In the genomic region with DNA sequence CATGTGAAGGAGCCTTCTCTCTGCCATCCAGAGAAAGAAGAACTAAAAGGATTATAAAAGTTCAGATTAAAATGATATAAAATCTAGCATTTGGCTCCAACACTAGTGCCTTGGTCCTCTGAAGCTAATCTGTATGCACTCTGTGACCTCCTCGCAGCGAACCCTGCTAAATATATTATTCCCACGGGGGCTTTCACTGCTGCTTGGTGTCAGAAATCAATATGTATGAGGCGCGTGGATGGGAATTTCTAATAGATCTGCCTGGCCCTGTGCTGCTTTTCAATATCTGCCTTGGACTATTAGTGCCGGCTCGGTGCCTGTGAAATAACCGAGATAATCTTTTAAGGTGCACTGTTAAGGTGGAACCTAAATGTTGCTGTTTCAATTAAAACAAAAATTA, we compare ENCODE assay signal across 12 cellular contexts.
DNase-seq lines count a peak whose midpoint lies in the region; ATAC-seq, FAIRE-seq and TF ChIP-seq lines count a peak whose summit lies in the region.
"Had no signal": no experiment of that assay in that cellular context is flagged by ENCODE, and none has a peak within 500 bp of the region (broad histone marks: within the 10 kb centered on the region; RNA-seq: fewer than 3 reads in every experiment).

No MANE protein-coding gene starts in this region.

- no peaks in the 10 kb centered on the region for H3K79me2 ChIP-seq in GM23338 (replicated peaks; ENCODE audit: insufficient read depth)

- H3K4me3 ChIP-seq in GM23338 (no peak overlapping the region), astrocyte of the spinal cord (ENCODE audit: low read depth, low read length) (peak overlapping the region; percentile 38), rectal smooth muscle tissue (ENCODE audit: low read length) (peak overlapping the region; percentile 59)

- no peaks in the 10 kb centered on the region for H3F3A ChIP-seq in GM23338 (replicated peaks; ENCODE audit: low read depth)

- no peak overlapping the region for H3K4me3 Mint-ChIP-seq in GM23338
- H3K4me3 Mint-ChIP-seq: CD4-positive, alpha-beta memory T cell; T-helper 1 cell treated with Interleukin-12 subunit alpha and Interleukin-12 subunit beta and Interleukin-4 antibody, amounts not matched to agents 30 μg/mL and 1 μg/mL, for 36 hours had no signal

- in situ Hi-C loops in astrocyte of the spinal cord (cut with HindIII; ENCODE audit: low sequenced_read_pairs): no loop called here

- H3K27me3 ChIP-seq in GM23338 (ENCODE audit: insufficient read depth) (no peaks in the 10 kb centered on the region), rectal smooth muscle tissue (ENCODE audit: control insufficient read depth, insufficient read depth, low read length) (no peaks in the 10 kb centered on the region)

- DNase-seq in GM23338 (ENCODE audit: low spot score) (no peak), astrocyte of the spinal cord (ENCODE audit: low read depth, low spot score) (no peak), D341Med (ENCODE audit: low spot score) (no peak)
- DNase-seq in activated CD4-positive, alpha-beta T cell treated with anti-CD3 and anti-CD28 coated beads, Interleukin-2, amount 50 U/mL, for 48 hours: no peak
- DNase-seq: CD4-positive, alpha-beta memory T cell; central memory CD4-positive, alpha-beta T cell; NCI-H510A treated with DMSO at 0.1 percent for 48 hours had no signal

- H3K27me3 Mint-ChIP-seq in GM23338 (ENCODE audit: insufficient read depth, low read depth, poor library complexity): no peaks in the 10 kb centered on the region
- H3K27me3 Mint-ChIP-seq: CD4-positive, alpha-beta memory T cell had no signal

- no peak overlapping the region for H3K9ac ChIP-seq in rectal smooth muscle tissue (ENCODE audit: low read length)

- no peaks in the 10 kb centered on the region for H3K9me2 ChIP-seq in GM23338 (ENCODE audit: insufficient read depth)

- peak overlapping the region; percentile 83; the same call in 1 of the 2 replicates for H2AFZ ChIP-seq in GM23338

- H3K4me1 Mint-ChIP-seq in GM23338: peaks cover 31% of the 10 kb centered on the region
- H3K4me1 Mint-ChIP-seq: CD4-positive, alpha-beta memory T cell had no signal

- no peak for TF ChIP-seq CTCF in GM23338 (conservative IDR thresholded peaks at IDR 0.05; ENCODE audit: low read depth in 2 of 2)
- no peak for TF ChIP-seq CTCF in astrocyte of the spinal cord (IDR thresholded peaks at IDR 0.05; ENCODE audit: low read depth, low read length)

- peaks cover 28% of the 10 kb centered on the region for H3K4me1 ChIP-seq in GM23338 (ENCODE audit: insufficient read depth)
- H3K4me1 ChIP-seq in rectal smooth muscle tissue (ENCODE audit: control insufficient read depth, insufficient read depth, low read length): no peaks in the 10 kb centered on the region

- H3K9me3 Mint-ChIP-seq in GM23338: peaks cover 12% of the 10 kb centered on the region
- H3K9me3 Mint-ChIP-seq: T-helper 1 cell treated with Interleukin-12 subunit alpha and Interleukin-12 subunit beta and Interleukin-4 antibody, amounts not matched to agents 30 μg/mL and 1 μg/mL, for 36 hours had no signal

- peaks cover 5% of the 10 kb centered on the region; the same call in 1 of the 2 replicates for H3K36me3 ChIP-seq in GM23338 (ENCODE audit: insufficient read depth)
- no peaks in the 10 kb centered on the region for H3K36me3 ChIP-seq in rectal smooth muscle tissue (ENCODE audit: control insufficient read depth, insufficient read depth, low read length)

- peak overlapping the region; percentile 49; the same call in 1 of the 2 replicates for H3K4me2 ChIP-seq in GM23338

- H3K27ac Mint-ChIP-seq in GM23338: no peak overlapping the region
- H3K27ac Mint-ChIP-seq: CD4-positive, alpha-beta memory T cell; T-helper 1 cell treated with Interleukin-12 subunit alpha and Interleukin-12 subunit beta and Interleukin-4 antibody, amounts not matched to agents 30 μg/mL and 1 μg/mL, for 36 hours had no signal

- peak; percentile 91 for FAIRE-seq in islet of Langerhans (lab: Jason Lieb, UNC)

- H3K27ac ChIP-seq in GM23338 (ENCODE audit: low read depth): no peak overlapping the region
- no peak overlapping the region for H3K27ac ChIP-seq in rectal smooth muscle tissue (ENCODE audit: low read depth, low read length)

- H4K20me1 ChIP-seq in GM23338 (replicated peaks; ENCODE audit: insufficient read depth): no peaks in the 10 kb centered on the region

- peaks cover 6% of the 10 kb centered on the region; the same call in 1 of the 3 replicates for H3K36me3 Mint-ChIP-seq in GM23338 (ENCODE audit: low read depth)
- H3K36me3 Mint-ChIP-seq: CD4-positive, alpha-beta memory T cell had no signal

- ATAC-seq in GM23338: no peak
- no peak for ATAC-seq in HG03159 (IDR thresholded peaks at IDR 0.05; ENCODE audit: unreplicated experiment)
- ATAC-seq in GM18520 (IDR thresholded peaks at IDR 0.05; ENCODE audit: unreplicated experiment): no peak

TF ChIP-seq in GM23338, 12 proteins besides CTCF, POLR2A, EP300 and RAD21:
- TF ChIP-seq EZH2phosphoT487 (IDR thresholded peaks at IDR 0.05; ENCODE audit: unreplicated experiment) (no peak), ZNF331 (CRISPR knock-in tag; IDR thresholded peaks at IDR 0.05; ENCODE audit: low read depth) (no peak), POLR2AphosphoS5 (IDR thresholded peaks at IDR 0.05; ENCODE audit: low read depth) (no peak), CREB1 (CRISPR knock-in tag; IDR thresholded peaks at IDR 0.05; ENCODE audit: low read depth) (no peak)
- TF ChIP-seq, protein P1, sequence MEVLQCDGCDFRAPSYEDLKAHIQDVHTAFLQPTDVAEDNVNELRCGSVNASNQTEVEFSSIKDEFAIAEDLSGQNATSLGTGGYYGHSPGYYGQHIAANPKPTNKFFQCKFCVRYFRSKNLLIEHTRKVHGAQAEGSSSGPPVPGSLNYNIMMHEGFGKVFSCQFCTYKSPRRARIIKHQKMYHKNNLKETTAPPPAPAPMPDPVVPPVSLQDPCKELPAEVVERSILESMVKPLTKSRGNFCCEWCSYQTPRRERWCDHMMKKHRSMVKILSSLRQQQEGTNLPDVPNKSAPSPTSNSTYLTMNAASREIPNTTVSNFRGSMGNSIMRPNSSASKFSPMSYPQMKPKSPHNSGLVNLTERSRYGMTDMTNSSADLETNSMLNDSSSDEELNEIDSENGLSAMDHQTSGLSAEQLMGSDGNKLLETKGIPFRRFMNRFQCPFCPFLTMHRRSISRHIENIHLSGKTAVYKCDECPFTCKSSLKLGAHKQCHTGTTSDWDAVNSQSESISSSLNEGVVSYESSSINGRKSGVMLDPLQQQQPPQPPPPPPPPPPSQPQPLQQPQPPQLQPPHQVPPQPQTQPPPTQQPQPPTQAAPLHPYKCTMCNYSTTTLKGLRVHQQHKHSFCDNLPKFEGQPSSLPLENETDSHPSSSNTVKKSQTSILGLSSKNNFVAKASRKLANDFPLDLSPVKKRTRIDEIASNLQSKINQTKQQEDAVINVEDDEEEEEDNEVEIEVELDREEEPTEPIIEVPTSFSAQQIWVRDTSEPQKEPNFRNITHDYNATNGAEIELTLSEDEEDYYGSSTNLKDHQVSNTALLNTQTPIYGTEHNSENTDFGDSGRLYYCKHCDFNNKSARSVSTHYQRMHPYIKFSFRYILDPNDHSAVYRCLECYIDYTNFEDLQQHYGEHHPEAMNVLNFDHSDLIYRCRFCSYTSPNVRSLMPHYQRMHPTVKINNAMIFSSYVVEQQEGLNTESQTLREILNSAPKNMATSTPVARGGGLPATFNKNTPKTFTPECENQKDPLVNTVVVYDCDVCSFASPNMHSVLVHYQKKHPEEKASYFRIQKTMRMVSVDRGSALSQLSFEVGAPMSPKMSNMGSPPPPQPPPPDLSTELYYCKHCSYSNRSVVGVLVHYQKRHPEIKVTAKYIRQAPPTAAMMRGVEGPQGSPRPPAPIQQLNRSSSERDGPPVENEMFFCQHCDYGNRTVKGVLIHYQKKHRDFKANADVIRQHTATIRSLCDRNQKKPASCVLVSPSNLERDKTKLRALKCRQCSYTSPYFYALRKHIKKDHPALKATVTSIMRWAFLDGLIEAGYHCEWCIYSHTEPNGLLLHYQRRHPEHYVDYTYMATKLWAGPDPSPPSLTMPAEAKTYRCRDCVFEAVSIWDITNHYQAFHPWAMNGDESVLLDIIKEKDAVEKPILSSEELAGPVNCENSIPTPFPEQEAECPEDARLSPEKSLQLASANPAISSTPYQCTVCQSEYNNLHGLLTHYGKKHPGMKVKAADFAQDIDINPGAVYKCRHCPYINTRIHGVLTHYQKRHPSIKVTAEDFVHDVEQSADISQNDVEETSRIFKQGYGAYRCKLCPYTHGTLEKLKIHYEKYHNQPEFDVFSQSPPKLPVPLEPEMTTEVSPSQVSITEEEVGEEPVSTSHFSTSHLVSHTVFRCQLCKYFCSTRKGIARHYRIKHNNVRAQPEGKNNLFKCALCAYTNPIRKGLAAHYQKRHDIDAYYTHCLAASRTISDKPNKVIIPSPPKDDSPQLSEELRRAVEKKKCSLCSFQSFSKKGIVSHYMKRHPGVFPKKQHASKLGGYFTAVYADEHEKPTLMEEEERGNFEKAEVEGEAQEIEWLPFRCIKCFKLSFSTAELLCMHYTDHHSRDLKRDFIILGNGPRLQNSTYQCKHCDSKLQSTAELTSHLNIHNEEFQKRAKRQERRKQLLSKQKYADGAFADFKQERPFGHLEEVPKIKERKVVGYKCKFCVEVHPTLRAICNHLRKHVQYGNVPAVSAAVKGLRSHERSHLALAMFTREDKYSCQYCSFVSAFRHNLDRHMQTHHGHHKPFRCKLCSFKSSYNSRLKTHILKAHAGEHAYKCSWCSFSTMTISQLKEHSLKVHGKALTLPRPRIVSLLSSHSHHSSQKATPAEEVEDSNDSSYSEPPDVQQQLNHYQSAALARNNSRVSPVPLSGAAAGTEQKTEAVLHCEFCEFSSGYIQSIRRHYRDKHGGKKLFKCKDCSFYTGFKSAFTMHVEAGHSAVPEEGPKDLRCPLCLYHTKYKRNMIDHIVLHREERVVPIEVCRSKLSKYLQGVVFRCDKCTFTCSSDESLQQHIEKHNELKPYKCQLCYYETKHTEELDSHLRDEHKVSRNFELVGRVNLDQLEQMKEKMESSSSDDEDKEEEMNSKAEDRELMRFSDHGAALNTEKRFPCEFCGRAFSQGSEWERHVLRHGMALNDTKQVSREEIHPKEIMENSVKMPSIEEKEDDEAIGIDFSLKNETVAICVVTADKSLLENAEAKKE (CRISPR knock-in tag; IDR thresholded peaks at IDR 0.05): no peak
